In the genomic region with DNA sequence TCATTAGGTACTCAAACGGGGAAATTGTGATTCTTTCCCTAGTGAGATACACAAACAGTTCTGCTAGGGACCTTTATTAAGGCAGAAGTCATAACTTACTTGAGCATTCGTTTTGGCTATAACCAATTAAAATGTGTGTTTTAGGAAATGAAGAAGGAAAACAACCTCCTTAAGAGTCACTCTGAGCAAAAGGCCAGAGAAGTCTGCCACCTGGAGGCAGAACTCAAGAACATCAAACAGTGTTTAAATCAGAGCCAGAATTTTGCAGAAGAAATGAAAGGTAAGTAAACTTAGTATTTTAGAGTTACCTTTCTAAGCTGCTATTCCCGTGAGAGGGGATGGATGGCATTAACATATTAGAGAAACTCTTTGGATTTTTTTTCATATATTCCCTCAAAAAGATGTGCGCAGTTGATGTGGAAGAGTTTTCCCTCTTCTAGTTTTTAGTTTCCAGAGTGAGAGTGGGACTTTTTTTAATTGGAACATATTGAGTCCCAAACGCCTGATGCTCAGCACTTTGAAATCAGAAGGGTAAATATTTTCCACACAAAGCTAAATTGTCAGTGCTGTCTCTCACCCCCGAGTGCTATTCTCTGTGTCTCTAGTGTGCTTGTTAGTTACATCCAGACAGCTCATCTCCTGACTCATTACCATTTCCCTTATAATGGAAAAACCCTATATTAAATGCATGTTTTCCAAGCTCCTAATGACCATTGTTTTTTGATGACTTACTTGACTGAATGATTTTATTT, we compare ENCODE assay signal across 8 cellular contexts. TPM values are rescaled to one million over a fixed set of nuclear protein-coding genes. Genes with fewer than 3 reads are reported as not detected.
DNase-seq lines count a peak whose midpoint lies in the region; ATAC-seq, FAIRE-seq and TF ChIP-seq lines count a peak whose summit lies in the region.

No MANE protein-coding gene starts in this region.

- H3K4me3 ChIP-seq in GM12865 (ENCODE audit: low read depth, low read length): no peak overlapping the region
- H3K4me3 ChIP-seq in SK-N-SH (ENCODE audit: low read depth in 2 of 2, low read length in 1 of 2): no peak overlapping the region; a peak in 1 of 4 replicates
- H3K4me3 ChIP-seq in H1 (ENCODE audit: extremely low read depth in 1 of 4, insufficient read depth in 2 of 4, low read depth in 3 of 4, low read length in 4 of 4): no peak overlapping the region
- H3K4me3 ChIP-seq in neural progenitor cell: no peak overlapping the region

- no peak overlapping the region for H2BK20ac ChIP-seq in H1 (ENCODE audit: low read length)

- H3K9me3 Mint-ChIP-seq in CD14-positive monocyte: no peaks in the 10 kb centered on the region
- H3K9me3 Mint-ChIP-seq in neural progenitor cell: no peaks in the 10 kb centered on the region

- H3K9ac ChIP-seq in SK-N-SH: no peak overlapping the region
- no peak overlapping the region for H3K9ac ChIP-seq in H1 (replicated peaks in 1 of 4; ENCODE audit: extremely low read depth in 1 of 4, low read depth in 3 of 4, low read length in 3 of 4)
- H3K9ac ChIP-seq in neural progenitor cell: no peak overlapping the region

- no peaks in the 10 kb centered on the region for H3K27me3 ChIP-seq in SK-N-SH (ENCODE audit: insufficient read depth)
- H3K27me3 ChIP-seq in H1 (replicated peaks in 1 of 4; ENCODE audit: control insufficient read depth in 3 of 4, extremely low read depth in 1 of 4, insufficient read depth in 3 of 4, low read length in 3 of 4): no peaks in the 10 kb centered on the region
- no peaks in the 10 kb centered on the region for H3K27me3 ChIP-seq in neural progenitor cell

- H3K27ac Mint-ChIP-seq in CD14-positive monocyte (no peak overlapping the region), neural progenitor cell (no peak overlapping the region)

- TF ChIP-seq POLR2A in H1 (IDR thresholded peaks at IDR 0.05; ENCODE audit: control extremely low read depth in 1 of 2, low read depth in 2 of 2, low read length in 2 of 2): no peak

- H2BK15ac ChIP-seq in H1 (ENCODE audit: low read length): no peak overlapping the region

- H3K4me3 Mint-ChIP-seq in CD14-positive monocyte (no peak overlapping the region), neural progenitor cell (no peak overlapping the region)

- H3K56ac ChIP-seq in H1 (replicated peaks; ENCODE audit: insufficient read length, low read depth, low read length): no peak overlapping the region

- H3K23ac ChIP-seq in H1 (ENCODE audit: insufficient read length): no peak overlapping the region

- H2BK120ac ChIP-seq in H1 (replicated peaks; ENCODE audit: low read depth, low read length): no peak overlapping the region

- H3K4me2 ChIP-seq in SK-N-SH (peak overlapping the region; percentile 8; the same call in 1 of the 2 replicates), H1 (ENCODE audit: insufficient read depth in 1 of 2, low read depth in 2 of 2, low read length in 2 of 2) (no peak overlapping the region), neural progenitor cell (no peak overlapping the region)

- no peaks in the 10 kb centered on the region for H4K20me1 ChIP-seq in SK-N-SH (ENCODE audit: insufficient read depth)
- H4K20me1 ChIP-seq in H1 (replicated peaks in 1 of 2; ENCODE audit: control insufficient read depth in 1 of 2, insufficient read depth in 2 of 2, low read length in 2 of 2): peaks cover 2 to 7% of the 10 kb centered on the region in 2 experiments
- H4K20me1 ChIP-seq in neural progenitor cell (ENCODE audit: low read depth): peaks cover 31% of the 10 kb centered on the region

- no peak overlapping the region for H2BK12ac ChIP-seq in H1 (ENCODE audit: low read depth, low read length)

- H2AFZ ChIP-seq in SK-N-SH (ENCODE audit: low read depth) (0 out of 2 replicates have a peak overlapping the region, but pooled peaks have one; percentile 15), H1 (ENCODE audit: low read length) (no peak overlapping the region), neural progenitor cell (replicated peaks) (no peak overlapping the region)

- ATAC-seq in HG03103 (IDR thresholded peaks at IDR 0.05; ENCODE audit: low read depth, unreplicated experiment): peak; percentile 84

- peak; percentile 96 for FAIRE-seq in H1 (lab: Jason Lieb, UNC)

- H3K9me3 ChIP-seq in SK-N-SH: no peaks in the 10 kb centered on the region
- no peaks in the 10 kb centered on the region for H3K9me3 ChIP-seq in H1 (ENCODE audit: insufficient read depth in 2 of 2, low read depth in 1 of 2, low read length in 1 of 2)
- H3K9me3 ChIP-seq in neural progenitor cell (ENCODE audit: low read depth): no peaks in the 10 kb centered on the region

- no peak overlapping the region for H3K14ac ChIP-seq in H1 (ENCODE audit: insufficient read length)

- H2AK5ac ChIP-seq in H1 (ENCODE audit: low read depth, low read length): no peak overlapping the region

- TF ChIP-seq RAD21 in SK-N-SH (IDR thresholded peaks at IDR 0.05; ENCODE audit: low read length) (peak; percentile 56), H1 (IDR thresholded peaks at IDR 0.05 in 1 of 2, conservative IDR thresholded peaks at IDR 0.05 in 1 of 2; ENCODE audit: low read depth in 2 of 2, low read length in 2 of 2) (peak; percentile 33 to 44; a peak in 3 of 4 replicates)

- TF ChIP-seq CTCF in CD14-positive monocyte (IDR thresholded peaks at IDR 0.05) (peak; percentile 68), GM12865 (IDR thresholded peaks at IDR 0.05; ENCODE audit: insufficient read depth, low read depth, low read length, missing control alignments) (peak; percentile 57), SK-N-SH (IDR thresholded peaks at IDR 0.05) (peak; percentile 84), H1 (IDR thresholded peaks at IDR 0.05; ENCODE audit: control extremely low read depth in 1 of 3, insufficient read depth in 1 of 3, low read depth in 1 of 3, low read length in 3 of 3) (peak in 2 of 3 experiments; percentile 53 to 66; a peak in 3 of 4 replicates), neural progenitor cell (IDR thresholded peaks at IDR 0.05) (peak; percentile 74)

- H3K79me1 ChIP-seq in H1 (ENCODE audit: low read depth, low read length): 0 out of 2 replicates have a peak, but pooled peaks cover 2% of the 10 kb centered on the region

- no peaks in the 10 kb centered on the region for H3F3A ChIP-seq in SK-N-SH (replicated peaks; ENCODE audit: insufficient read depth)
- peaks cover 32% of the 10 kb centered on the region for H3F3A ChIP-seq in neural progenitor cell (ENCODE audit: low read depth)

- H3K18ac ChIP-seq in H1 (ENCODE audit: extremely low read depth, low read length): no peak overlapping the region

- peaks cover 4% of the 10 kb centered on the region; the same call in 1 of the 2 replicates for H3K79me2 ChIP-seq in SK-N-SH (ENCODE audit: insufficient read depth)
- no peaks in the 10 kb centered on the region for H3K79me2 ChIP-seq in H1 (ENCODE audit: control insufficient read depth in 1 of 2, insufficient read depth in 2 of 2, low read length in 2 of 2)
- peaks cover 25% of the 10 kb centered on the region for H3K79me2 ChIP-seq in neural progenitor cell (ENCODE audit: low read depth)

- no peak overlapping the region for H3K4ac ChIP-seq in H1 (replicated peaks; ENCODE audit: insufficient read length, low read depth, low read length)

- no peak for TF ChIP-seq EP300 in SK-N-SH (IDR thresholded peaks at IDR 0.05; ENCODE audit: borderline replicate concordance in 1 of 2, low read depth in 1 of 2, low read length in 1 of 2)
- TF ChIP-seq EP300 in H1 (IDR thresholded peaks at IDR 0.05; ENCODE audit: borderline replicate concordance in 1 of 2, low read depth in 2 of 2, low read length in 2 of 2): no peak

- intact Hi-C loops in CD14-positive monocyte (cut with micrococcal nuclease): no loop called here

- no peaks in the 10 kb centered on the region for H3K4me1 Mint-ChIP-seq in CD14-positive monocyte
- no peaks in the 10 kb centered on the region for H3K4me1 Mint-ChIP-seq in neural progenitor cell

- H3K36me3 Mint-ChIP-seq in CD14-positive monocyte (peaks cover 43 to 64% of the 10 kb centered on the region in 2 donors), neural progenitor cell (peaks cover 42% of the 10 kb centered on the region)

- 61% methylated on average over 6 of the region's 6 CpGs for WGBS in SK-N-SH (ENCODE audit: low lambda C conversion rate)
- WGBS in H1 (ENCODE audit: extremely low coverage in 1 of 2, insufficient coverage in 1 of 2, insufficient read length in 1 of 2, insufficient replicate concordance in 2 of 2, low coverage in 1 of 2, low lambda C conversion rate in 2 of 2, missing lambda C conversion rate in 1 of 2), 2 experiments: 80% methylated on average over 6 of the region's 6 CpGs; no CpG with 5 or more reads in 1 of the 2 experiments

- no peak overlapping the region for H4K5ac ChIP-seq in H1 (ENCODE audit: insufficient read length, low read depth, low read length)

- H3K9me2 ChIP-seq in SK-N-SH: no peaks in the 10 kb centered on the region

- H3K4me1 ChIP-seq in SK-N-SH (ENCODE audit: control insufficient read depth in 1 of 2, insufficient read depth in 2 of 2, low read depth in 1 of 2, low read length in 1 of 2): peaks cover 2 to 9% of the 10 kb centered on the region in 2 experiments; a peak in 3 of 4 replicates
- no peaks in the 10 kb centered on the region for H3K4me1 ChIP-seq in H1 (replicated peaks in 1 of 4; ENCODE audit: control insufficient read depth in 3 of 4, insufficient read depth in 4 of 4, low read length in 3 of 4)
- H3K4me1 ChIP-seq in neural progenitor cell: no peaks in the 10 kb centered on the region

- H4K91ac ChIP-seq in H1 (replicated peaks; ENCODE audit: insufficient read length, low read length): no peak overlapping the region

- H3K36me3 ChIP-seq in SK-N-SH (replicated peaks in 1 of 2; ENCODE audit: control insufficient read depth in 1 of 2, insufficient read depth in 2 of 2, low read length in 1 of 2) (peaks cover 56 to 87% of the 10 kb centered on the region in 2 experiments), H1 (ENCODE audit: control insufficient read depth in 2 of 4, insufficient read depth in 4 of 4, low read length in 3 of 4) (peaks cover 38 to 86% (median 82%) of the 10 kb centered on the region in 4 experiments), neural progenitor cell (peaks cover 59% of the 10 kb centered on the region)

- DNase-seq in CD14-positive monocyte (ENCODE audit: low spot score): no peak
- peak; percentile 52 for DNase-seq in GM12865 (ENCODE audit: low read depth)
- no peak for DNase-seq in SK-N-SH
- DNase-seq in H1 (ENCODE audit: low read depth in 1 of 2, low spot score in 2 of 2): no peak
- DNase-seq in neural progenitor cell (ENCODE audit: low spot score): peak; percentile 43
- no peak for DNase-seq in mesenteric fat pad (ENCODE audit: low spot score)
- no peak for DNase-seq in hippocampal formation (lab: John Stamatoyannopoulos, UW)

- POLR2A ChIA-PET in SK-N-SH (lab: Yijun Ruan, JAX) (no interaction called here), H1 (lab: Charles Lee; ENCODE audit: partially characterized antibody) (no interaction called here)

- no peaks in the 10 kb centered on the region for H3K27me3 Mint-ChIP-seq in CD14-positive monocyte (ENCODE audit: low read depth in 3 of 3)
- H3K27me3 Mint-ChIP-seq in neural progenitor cell (ENCODE audit: insufficient read depth, low read depth): no peaks in the 10 kb centered on the region

- no peak overlapping the region for H2BK5ac ChIP-seq in H1 (ENCODE audit: low read depth, low read length)

- H3K23me2 ChIP-seq in H1 (ENCODE audit: low read depth, low read length): no peaks in the 10 kb centered on the region

- no peak overlapping the region for H3K27ac ChIP-seq in SK-N-SH (ENCODE audit: low read depth in 2 of 2, low read length in 1 of 2)
- no peak overlapping the region for H3K27ac ChIP-seq in H1 (ENCODE audit: low read depth, low read length)
- no peak overlapping the region for H3K27ac ChIP-seq in neural progenitor cell

- CTCF ChIA-PET in SK-N-SH (lab: Yijun Ruan, JAX): interaction anchor here (0.7 to 6.4 kb wide), 14 partner anchors 9 to 888 kb away, joined by 3 to 77 read pairs (median 5); no protein-coding TSS in a partner anchor
- CTCF ChIA-PET in H1 (lab: Charles Lee; ENCODE audit: partially characterized antibody): interaction anchor here (0.6 to 5.3 kb wide), 22 partner anchors 8 to 425 kb away, joined by 3 to 41 read pairs (median 4); no protein-coding TSS in a partner anchor

- H4K8ac ChIP-seq in H1 (ENCODE audit: extremely low read depth, insufficient read depth, low read length): no peak overlapping the region

RNA-seq across cellular contexts. Expression of a gene that starts 34.9 kb away (rescaled TPM):
- under 1 TPM in 1 of 2 donors, not detected in 1; 0.29 TPM for polyA plus RNA-seq in CD14-positive monocyte
- 14.5 and 14.9 TPM in 2 replicates for polyA plus RNA-seq in SK-N-SH (2012; rRNA removed)
- 18.1 and 23.0 TPM in 2 replicates for polyA plus RNA-seq in SK-N-SH (2012; cell fraction: cytosol; rRNA removed)
- polyA plus RNA-seq in SK-N-SH (2012; cell fraction: nucleus; rRNA removed): 7.3 and 15.6 TPM in 2 replicates
- total RNA-seq in H1 (2021; fragmentation: NEBNext Ultra II Directional; extraction: Animal tissue kit (Norgen Biotek cat#: 25700)): 170 and 175 TPM in 2 replicates
- polyA plus RNA-seq in H1 (2011; rRNA removed): 10.0 and 13.7 TPM in 2 replicates
- polyA plus RNA-seq in H1 (2011; cell fraction: cytosol; rRNA removed): 38.2 TPM
- polyA plus RNA-seq in H1 (2011; cell fraction: nucleus; rRNA removed): 41.1 TPM
- polyA plus RNA-seq in H1 (2012, experiment 1 of 2): 71.6 to 132 TPM (median 92.6 TPM) in 4 replicates
- 4.1 TPM for polyA plus RNA-seq in H1 (2012, experiment 2 of 2)
- 79.3 TPM for polyA plus RNA-seq in H1 (2013, experiment 1 of 2)
- polyA plus RNA-seq in H1 (2013, experiment 2 of 2): 70.9 TPM
- 41.5 and 53.5 TPM in 2 replicates for polyA minus RNA-seq in H1 (2011; rRNA and poly(A)+ RNA removed)
- polyA minus RNA-seq in H1 (2011; cell fraction: cytosol; rRNA and poly(A)+ RNA removed): 43.7 TPM
- 82.6 TPM for polyA minus RNA-seq in H1 (2011; cell fraction: nucleus; rRNA and poly(A)+ RNA removed)
- 213 and 254 TPM in 2 replicates for total RNA-seq in neural progenitor cell (ENCODE audit: low replicate concordance)
- total RNA-seq in mesenteric fat pad: 0.51 TPM

Comparison
In these comparisons a context has a peak if more than half of its experiments do, and no peak if none do; other contexts are left out.
1. DNase-seq: peak in GM12865 (single experiment) and neural progenitor cell (single experiment); none in CD14-positive monocyte (single experiment), SK-N-SH (single experiment), H1 (0 of 2), mesenteric fat pad (single experiment) and hippocampal formation (0 of 2).
2. RNA of a gene that starts 34.9 kb away (total RNA-seq): 213 to 254 TPM in neural progenitor cell and 170 to 175 TPM in H1; 0.51 TPM in mesenteric fat pad (single experiment); every median in the first group is over 100 times any median in the second.
3. Peak in every context shown above with its lines, with median percentiles within 50 percentile points of each other: CTCF ChIP-seq.